In the genomic region with DNA sequence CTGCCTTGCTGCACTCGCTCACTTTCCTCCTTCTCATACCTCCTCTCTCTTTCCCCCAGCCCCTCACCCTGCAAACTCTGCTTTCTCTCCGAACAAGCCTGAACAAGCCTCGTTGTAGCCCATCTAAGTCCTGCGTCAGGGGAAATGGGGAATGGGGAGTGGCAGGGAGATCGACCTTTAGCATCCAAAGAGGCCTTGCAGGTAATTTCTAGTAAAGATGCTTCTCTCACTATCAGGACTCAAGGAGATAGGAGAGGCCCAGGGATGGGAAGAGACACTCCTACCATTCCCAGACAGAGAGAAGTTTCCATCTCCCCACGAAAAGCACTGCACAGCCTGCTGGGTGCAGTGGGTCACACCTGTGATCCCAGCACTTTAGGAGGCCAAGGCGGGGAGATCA, we compare ENCODE assay signal across 21 cellular contexts. TPM values are rescaled to one million over a fixed set of nuclear protein-coding genes. Genes with fewer than 3 reads are reported as not detected.
DNase-seq lines count a peak whose midpoint lies in the region; ATAC-seq and TF ChIP-seq lines count a peak whose summit lies in the region.
"Had no signal": no experiment of that assay in that cellular context is flagged by ENCODE, and none has a peak within 500 bp of the region (broad histone marks: within the 10 kb centered on the region; RNA-seq: fewer than 3 reads in every experiment).

No MANE protein-coding gene starts in this region.

- no peak overlapping the region for H3K18ac ChIP-seq in H9 (ENCODE audit: insufficient read length, low read depth, low read length)
- H3K18ac ChIP-seq in IMR-90 (ENCODE audit: low read depth, low read length): no peak overlapping the region

- no peak overlapping the region for H2AK5ac ChIP-seq in H9 (ENCODE audit: insufficient read length, low read length)
- no peak overlapping the region for H2AK5ac ChIP-seq in IMR-90 (ENCODE audit: low read depth, low read length)

- no peak overlapping the region for H3K9ac ChIP-seq in H9 (ENCODE audit: extremely low read depth, insufficient read length, low read length)
- H3K9ac ChIP-seq in IMR-90 (ENCODE audit: low read depth, low read length): no peak overlapping the region
- H3K9ac ChIP-seq in neural progenitor cell: no peak overlapping the region

- H4K20me1 ChIP-seq in H9 (ENCODE audit: control insufficient read depth, insufficient read depth, insufficient read length) (no peaks in the 10 kb centered on the region), IMR-90 (ENCODE audit: insufficient read depth, low read length) (no peaks in the 10 kb centered on the region), neural progenitor cell (ENCODE audit: low read depth) (no peaks in the 10 kb centered on the region)

- no peak overlapping the region for H4K8ac ChIP-seq in H9 (replicated peaks; ENCODE audit: insufficient read length, low read depth, low read length)
- no peak overlapping the region for H4K8ac ChIP-seq in IMR-90 (ENCODE audit: low read depth in 2 of 2, low read length in 2 of 2)

- H3K23ac ChIP-seq in H9 (ENCODE audit: insufficient read length, low read depth, low read length) (no peak overlapping the region), IMR-90 (ENCODE audit: low read depth, low read length) (no peak overlapping the region)

- ATAC-seq in IMR-90 (ENCODE audit: low read depth): no peak

- no peak for DNase-seq in H9
- DNase-seq in IMR-90: no peak
- no peak for DNase-seq in glutamatergic neuron
- DNase-seq in neural progenitor cell (ENCODE audit: low spot score): peak; percentile 21
- no peak for DNase-seq in DMS153 (lab: John Stamatoyannopoulos, UW)
- no peak for DNase-seq in iPS-NIHi7 (ENCODE audit: extremely low spot score)
- DNase-seq in WERI-Rb-1: no peak
- no peak for DNase-seq in esophagus squamous epithelium (lab: John Stamatoyannopoulos, UW)
- DNase-seq: AML-193, DND-41, HFFc6, MM.1S, NCI-H1092, NCI-H1436 treated with DMSO at 0.1 percent for 48 hours, NCI-H2029, NCI-H510A, NCI-H774, OCI-M1, SHP77 had no signal

- no peak overlapping the region for H3T11ph ChIP-seq in H9 (ENCODE audit: low read length)

- dilution Hi-C loops in IMR-90 (cut with HindIII; ENCODE audit: low sequenced_read_pairs, unreplicated experiment): no loop called here

- H3K14ac ChIP-seq in H9 (ENCODE audit: insufficient read depth, low read length): no peak overlapping the region
- no peak overlapping the region for H3K14ac ChIP-seq in IMR-90 (replicated peaks; ENCODE audit: low read depth, low read length)

- H3K79me2 ChIP-seq in H9 (ENCODE audit: insufficient read depth, low read length): no peaks in the 10 kb centered on the region
- no peaks in the 10 kb centered on the region for H3K79me2 ChIP-seq in neural progenitor cell (ENCODE audit: low read depth)

- TF ChIP-seq CTCF in H9 (conservative IDR thresholded peaks at IDR 0.05) (no peak), IMR-90 (conservative IDR thresholded peaks at IDR 0.05; ENCODE audit: low read depth, low read length) (no peak), glutamatergic neuron (IDR thresholded peaks at IDR 0.05; ENCODE audit: partially characterized antibody, unreplicated experiment) (no peak), neural progenitor cell (IDR thresholded peaks at IDR 0.05) (no peak), WERI-Rb-1 (IDR thresholded peaks at IDR 0.05; ENCODE audit: low read depth, low read length) (no peak), esophagus squamous epithelium (IDR thresholded peaks at IDR 0.05) (no peak)

- H3K23me2 ChIP-seq in H9 (ENCODE audit: insufficient read length, low read depth, low read length, poor library complexity, severe bottlenecking): no peaks in the 10 kb centered on the region

- BruUV-seq in IMR-90 (replicated peaks; lab: Mats Ljungman, UMichigan): no TSS peak

- H2BK12ac ChIP-seq in H9 (ENCODE audit: insufficient read length, low read depth, low read length): no peak overlapping the region

- intact Hi-C loops in IMR-90 (cut with micrococcal nuclease) (no loop called here), esophagus squamous epithelium (cut with DNase I) (no loop called here)

- peaks cover 28% of the 10 kb centered on the region for H3F3A ChIP-seq in neural progenitor cell (ENCODE audit: low read depth)

- TF ChIP-seq POLR2A in IMR-90 (IDR thresholded peaks at IDR 0.05; ENCODE audit: low read depth, low read length) (no peak), esophagus squamous epithelium (IDR thresholded peaks at IDR 0.05) (no peak)

- H4K5ac ChIP-seq in H9 (ENCODE audit: insufficient read length, low read depth, low read length): no peak overlapping the region
- no peak overlapping the region for H4K5ac ChIP-seq in IMR-90 (ENCODE audit: low read depth, low read length)

- CTCF ChIA-PET in IMR-90 (lab: Yijun Ruan, JAX): no interaction called here

- H3K4me1 Mint-ChIP-seq in H9 (peaks cover 35 to 44% of the 10 kb centered on the region in 2 experiments), glutamatergic neuron (ENCODE audit: low read depth, unreplicated experiment) (peaks cover 44% of the 10 kb centered on the region), neural progenitor cell (peaks cover 29% of the 10 kb centered on the region)

- H3K9me3 ChIP-seq in H9 (ENCODE audit: control insufficient read depth, low read depth, low read length) (no peaks in the 10 kb centered on the region), IMR-90 (ENCODE audit: control insufficient read depth, insufficient read depth, low read length) (no peaks in the 10 kb centered on the region), neural progenitor cell (ENCODE audit: low read depth) (no peaks in the 10 kb centered on the region), WERI-Rb-1 (ENCODE audit: severe bottlenecking) (no peaks in the 10 kb centered on the region), esophagus squamous epithelium (no peaks in the 10 kb centered on the region)

- no peak overlapping the region; a peak in 1 of 5 replicates for H3K4me3 Mint-ChIP-seq in H9
- H3K4me3 Mint-ChIP-seq in glutamatergic neuron (ENCODE audit: unreplicated experiment): peak overlapping the region; percentile 42
- no peak overlapping the region for H3K4me3 Mint-ChIP-seq in neural progenitor cell
- H3K4me3 Mint-ChIP-seq: HFFc6 had no signal

- H2AK9ac ChIP-seq in IMR-90 (replicated peaks; ENCODE audit: low read depth, low read length, poor library complexity): no peak overlapping the region

- peak overlapping the region; percentile 90 to 93 (median 92); a peak in 6 of 7 replicates for H3K27ac Mint-ChIP-seq in H9
- peak overlapping the region; percentile 89 for H3K27ac Mint-ChIP-seq in glutamatergic neuron (ENCODE audit: unreplicated experiment)
- H3K27ac Mint-ChIP-seq in neural progenitor cell: peak overlapping the region; percentile 33
- H3K27ac Mint-ChIP-seq: HFFc6 had no signal

- H3K27ac ChIP-seq in H9 (ENCODE audit: insufficient read length, low read depth, low read length) (no peak overlapping the region), IMR-90 (ENCODE audit: insufficient read depth, low read length) (no peak overlapping the region), neural progenitor cell (peak overlapping the region; percentile 30), WERI-Rb-1 (no peak overlapping the region), esophagus squamous epithelium (no peak overlapping the region)
- H3K27ac ChIP-seq: C4-2B, SK-N-MC had no signal

- H3K4me3 ChIP-seq in IMR-90 (ENCODE audit: insufficient read depth, low read depth, low read length) (no peak overlapping the region), neural progenitor cell (no peak overlapping the region), WERI-Rb-1 (ENCODE audit: low read depth, low read length) (no peak overlapping the region), esophagus squamous epithelium (no peak overlapping the region)
- H3K4me3 ChIP-seq: SK-N-MC had no signal

- H2AFZ ChIP-seq in H9 (ENCODE audit: low read length): no peak overlapping the region
- peak overlapping the region; percentile 9 for H2AFZ ChIP-seq in IMR-90 (replicated peaks; ENCODE audit: low read length, poor library complexity)
- H2AFZ ChIP-seq in neural progenitor cell (replicated peaks): peak overlapping the region; percentile 88

- WGBS in H9 (ENCODE audit: extremely low coverage, insufficient read length, low lambda C conversion rate): no CpG with 5 or more reads among the region's 7 CpGs
- WGBS in IMR-90 (ENCODE audit: extremely low coverage in 2 of 2, insufficient read length in 1 of 2), 2 experiments: no CpG with 5 or more reads among the region's 7 CpGs
- WGBS in esophagus squamous epithelium, 2 donors: 68 to 79% methylated on average over 6 to 7 of the region's 7 CpGs

- in situ Hi-C loops in IMR-90 (cut with MboI; ENCODE audit: low sequenced_read_pairs): no loop called here

- no peaks in the 10 kb centered on the region for H3K27me3 ChIP-seq in H9 (ENCODE audit: insufficient read depth, low read length)
- H3K27me3 ChIP-seq in IMR-90 (ENCODE audit: control insufficient read depth, insufficient read depth, low read length): no peaks in the 10 kb centered on the region
- H3K27me3 ChIP-seq in neural progenitor cell: no peaks in the 10 kb centered on the region
- no peaks in the 10 kb centered on the region for H3K27me3 ChIP-seq in WERI-Rb-1 (ENCODE audit: insufficient read depth, low read depth, severe bottlenecking)
- H3K27me3 ChIP-seq in esophagus squamous epithelium: no peaks in the 10 kb centered on the region

- H3K56ac ChIP-seq in H9 (ENCODE audit: insufficient read length, low read depth, low read length) (no peak overlapping the region), IMR-90 (ENCODE audit: extremely low read depth, insufficient read depth, low read length) (no peak overlapping the region)

- H2BK120ac ChIP-seq in H9 (ENCODE audit: low read depth, low read length, poor library complexity, severe bottlenecking): no peak overlapping the region
- no peak overlapping the region for H2BK120ac ChIP-seq in IMR-90 (ENCODE audit: low read depth, low read length)

- no peak for TF ChIP-seq RAD21 in IMR-90 (IDR thresholded peaks at IDR 0.05; ENCODE audit: low read length)

- H3K36me3 ChIP-seq in IMR-90 (ENCODE audit: control insufficient read depth, insufficient read depth, low read length): no peaks in the 10 kb centered on the region
- H3K36me3 ChIP-seq in neural progenitor cell: no peaks in the 10 kb centered on the region
- no peaks in the 10 kb centered on the region for H3K36me3 ChIP-seq in WERI-Rb-1
- H3K36me3 ChIP-seq in esophagus squamous epithelium: no peaks in the 10 kb centered on the region

- peaks cover 10% of the 10 kb centered on the region; the same call in 1 of the 2 replicates for H3K4me1 ChIP-seq in H9 (ENCODE audit: insufficient read depth, low read length)
- H3K4me1 ChIP-seq in IMR-90 (ENCODE audit: control insufficient read depth, insufficient read depth, low read length): peaks cover 7% of the 10 kb centered on the region
- H3K4me1 ChIP-seq in neural progenitor cell: peaks cover 22% of the 10 kb centered on the region
- H3K4me1 ChIP-seq in esophagus squamous epithelium: no peaks in the 10 kb centered on the region

- H2BK5ac ChIP-seq in H9 (ENCODE audit: insufficient read length, low read length) (no peak overlapping the region), IMR-90 (ENCODE audit: low read depth, low read length, poor library complexity, severe bottlenecking) (no peak overlapping the region)

- POLR2A ChIA-PET in IMR-90 (lab: Charles Lee; ENCODE audit: unreplicated experiment): no interaction called here

- H3K36me3 Mint-ChIP-seq in H9 (ENCODE audit: insufficient read depth in 1 of 3, low read depth in 3 of 3): no peaks in the 10 kb centered on the region
- H3K36me3 Mint-ChIP-seq in glutamatergic neuron (ENCODE audit: unreplicated experiment): no peaks in the 10 kb centered on the region
- H3K36me3 Mint-ChIP-seq in neural progenitor cell: no peaks in the 10 kb centered on the region

- no peak overlapping the region for H2BK20ac ChIP-seq in H9 (ENCODE audit: low read depth, low read length, poor library complexity, severe bottlenecking)
- H2BK20ac ChIP-seq in IMR-90 (ENCODE audit: low read depth, low read length): no peak overlapping the region

- H3K9me3 Mint-ChIP-seq in H9 (no peaks in the 10 kb centered on the region), glutamatergic neuron (ENCODE audit: unreplicated experiment) (peaks cover 2% of the 10 kb centered on the region), neural progenitor cell (no peaks in the 10 kb centered on the region)
- H3K9me3 Mint-ChIP-seq: HFFc6 had no signal

- H3K79me1 ChIP-seq in H9 (ENCODE audit: insufficient read depth, low read depth, low read length, poor library complexity, severe bottlenecking) (no peaks in the 10 kb centered on the region), IMR-90 (ENCODE audit: low read depth in 1 of 2, low read length in 2 of 2) (no peaks in the 10 kb centered on the region)

- no peak overlapping the region for H3K4me2 ChIP-seq in H9 (ENCODE audit: insufficient read depth, insufficient read length, low read length)
- no peak overlapping the region for H3K4me2 ChIP-seq in IMR-90 (ENCODE audit: low read depth, low read length)
- H3K4me2 ChIP-seq in neural progenitor cell: peak overlapping the region; percentile 25

- H3K27me3 Mint-ChIP-seq in H9 (ENCODE audit: low read depth) (no peaks in the 10 kb centered on the region; the same call in 1 of the 2 replicates), glutamatergic neuron (ENCODE audit: unreplicated experiment) (peaks cover 6% of the 10 kb centered on the region), neural progenitor cell (ENCODE audit: insufficient read depth, low read depth) (peaks cover 6% of the 10 kb centered on the region)

- no peak overlapping the region for H2BK15ac ChIP-seq in H9 (ENCODE audit: low read depth, low read length)
- no peak overlapping the region for H2BK15ac ChIP-seq in IMR-90 (ENCODE audit: low read depth, low read length)

- H4K91ac ChIP-seq in H9 (ENCODE audit: insufficient read length, low read depth, low read length) (no peak overlapping the region), IMR-90 (ENCODE audit: insufficient read depth, low read depth, low read length) (no peak overlapping the region)

- H3K4ac ChIP-seq in H9 (ENCODE audit: low read depth, low read length): no peak overlapping the region
- no peak overlapping the region for H3K4ac ChIP-seq in IMR-90 (ENCODE audit: low read depth, low read length)

- no peaks in the 10 kb centered on the region for H3K9me1 ChIP-seq in IMR-90 (ENCODE audit: insufficient read depth, low read length)

RNA-seq across cellular contexts. Expression of gene CTNNA1, which starts 44.5 kb away (rescaled TPM):
- total RNA-seq in H9 (2021) (354 and 378 TPM in 2 replicates), IMR-90 (2012; rRNA removed) (395 and 471 TPM in 2 replicates), glutamatergic neuron (ENCODE audit: unreplicated experiment) (598 TPM), neural progenitor cell (ENCODE audit: low replicate concordance) (267 and 305 TPM in 2 replicates), esophagus squamous epithelium (100 to 1,000 TPM; 293 to 393 (median 348) TPM)
- 192 and 220 TPM in 2 replicates for polyA plus RNA-seq in IMR-90 (2012; rRNA removed)
- polyA plus RNA-seq in IMR-90 (2012; cell fraction: cytosol; rRNA removed): 116 and 120 TPM in 2 replicates
- polyA plus RNA-seq in IMR-90 (2012; cell fraction: nucleus; rRNA removed; ENCODE audit: low replicate concordance): 108 and 158 TPM in 2 replicates

Comparison
In these comparisons a context has a peak if more than half of its experiments do, and no peak if none do; other contexts are left out.
1. H3K27ac Mint-ChIP-seq: peak in every context shown above with its lines; median percentile 92 in H9; 89 in glutamatergic neuron; 33 in neural progenitor cell.